Comparison of ENCODE assay signal across 1 cellular context in the genomic region with DNA sequence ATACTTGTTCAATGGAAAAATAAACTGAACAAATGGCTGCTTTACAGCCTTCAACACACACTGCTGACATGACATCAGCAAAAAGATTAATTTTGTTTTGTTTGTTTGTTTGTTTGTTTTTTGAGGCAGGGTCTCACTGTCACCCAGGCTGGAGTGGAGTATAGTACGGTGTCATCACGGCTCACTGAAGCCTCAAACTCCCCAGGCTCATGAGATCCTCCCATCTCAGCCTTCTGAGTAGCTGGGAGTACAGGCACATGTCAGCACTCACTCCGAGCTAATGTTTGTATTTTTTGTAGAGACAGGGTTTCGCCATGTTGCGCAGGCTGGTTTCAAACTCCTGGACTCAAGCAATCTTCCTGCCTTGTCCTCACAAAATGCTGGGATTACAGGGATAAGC.
TF ChIP-seq lines count a peak whose summit lies in the region.

No MANE protein-coding gene starts in this region.

TF ChIP-seq in GM23338, 12 proteins besides CTCF, POLR2A, EP300 and RAD21 (continued from another document):
- TF ChIP-seq, protein P1, sequence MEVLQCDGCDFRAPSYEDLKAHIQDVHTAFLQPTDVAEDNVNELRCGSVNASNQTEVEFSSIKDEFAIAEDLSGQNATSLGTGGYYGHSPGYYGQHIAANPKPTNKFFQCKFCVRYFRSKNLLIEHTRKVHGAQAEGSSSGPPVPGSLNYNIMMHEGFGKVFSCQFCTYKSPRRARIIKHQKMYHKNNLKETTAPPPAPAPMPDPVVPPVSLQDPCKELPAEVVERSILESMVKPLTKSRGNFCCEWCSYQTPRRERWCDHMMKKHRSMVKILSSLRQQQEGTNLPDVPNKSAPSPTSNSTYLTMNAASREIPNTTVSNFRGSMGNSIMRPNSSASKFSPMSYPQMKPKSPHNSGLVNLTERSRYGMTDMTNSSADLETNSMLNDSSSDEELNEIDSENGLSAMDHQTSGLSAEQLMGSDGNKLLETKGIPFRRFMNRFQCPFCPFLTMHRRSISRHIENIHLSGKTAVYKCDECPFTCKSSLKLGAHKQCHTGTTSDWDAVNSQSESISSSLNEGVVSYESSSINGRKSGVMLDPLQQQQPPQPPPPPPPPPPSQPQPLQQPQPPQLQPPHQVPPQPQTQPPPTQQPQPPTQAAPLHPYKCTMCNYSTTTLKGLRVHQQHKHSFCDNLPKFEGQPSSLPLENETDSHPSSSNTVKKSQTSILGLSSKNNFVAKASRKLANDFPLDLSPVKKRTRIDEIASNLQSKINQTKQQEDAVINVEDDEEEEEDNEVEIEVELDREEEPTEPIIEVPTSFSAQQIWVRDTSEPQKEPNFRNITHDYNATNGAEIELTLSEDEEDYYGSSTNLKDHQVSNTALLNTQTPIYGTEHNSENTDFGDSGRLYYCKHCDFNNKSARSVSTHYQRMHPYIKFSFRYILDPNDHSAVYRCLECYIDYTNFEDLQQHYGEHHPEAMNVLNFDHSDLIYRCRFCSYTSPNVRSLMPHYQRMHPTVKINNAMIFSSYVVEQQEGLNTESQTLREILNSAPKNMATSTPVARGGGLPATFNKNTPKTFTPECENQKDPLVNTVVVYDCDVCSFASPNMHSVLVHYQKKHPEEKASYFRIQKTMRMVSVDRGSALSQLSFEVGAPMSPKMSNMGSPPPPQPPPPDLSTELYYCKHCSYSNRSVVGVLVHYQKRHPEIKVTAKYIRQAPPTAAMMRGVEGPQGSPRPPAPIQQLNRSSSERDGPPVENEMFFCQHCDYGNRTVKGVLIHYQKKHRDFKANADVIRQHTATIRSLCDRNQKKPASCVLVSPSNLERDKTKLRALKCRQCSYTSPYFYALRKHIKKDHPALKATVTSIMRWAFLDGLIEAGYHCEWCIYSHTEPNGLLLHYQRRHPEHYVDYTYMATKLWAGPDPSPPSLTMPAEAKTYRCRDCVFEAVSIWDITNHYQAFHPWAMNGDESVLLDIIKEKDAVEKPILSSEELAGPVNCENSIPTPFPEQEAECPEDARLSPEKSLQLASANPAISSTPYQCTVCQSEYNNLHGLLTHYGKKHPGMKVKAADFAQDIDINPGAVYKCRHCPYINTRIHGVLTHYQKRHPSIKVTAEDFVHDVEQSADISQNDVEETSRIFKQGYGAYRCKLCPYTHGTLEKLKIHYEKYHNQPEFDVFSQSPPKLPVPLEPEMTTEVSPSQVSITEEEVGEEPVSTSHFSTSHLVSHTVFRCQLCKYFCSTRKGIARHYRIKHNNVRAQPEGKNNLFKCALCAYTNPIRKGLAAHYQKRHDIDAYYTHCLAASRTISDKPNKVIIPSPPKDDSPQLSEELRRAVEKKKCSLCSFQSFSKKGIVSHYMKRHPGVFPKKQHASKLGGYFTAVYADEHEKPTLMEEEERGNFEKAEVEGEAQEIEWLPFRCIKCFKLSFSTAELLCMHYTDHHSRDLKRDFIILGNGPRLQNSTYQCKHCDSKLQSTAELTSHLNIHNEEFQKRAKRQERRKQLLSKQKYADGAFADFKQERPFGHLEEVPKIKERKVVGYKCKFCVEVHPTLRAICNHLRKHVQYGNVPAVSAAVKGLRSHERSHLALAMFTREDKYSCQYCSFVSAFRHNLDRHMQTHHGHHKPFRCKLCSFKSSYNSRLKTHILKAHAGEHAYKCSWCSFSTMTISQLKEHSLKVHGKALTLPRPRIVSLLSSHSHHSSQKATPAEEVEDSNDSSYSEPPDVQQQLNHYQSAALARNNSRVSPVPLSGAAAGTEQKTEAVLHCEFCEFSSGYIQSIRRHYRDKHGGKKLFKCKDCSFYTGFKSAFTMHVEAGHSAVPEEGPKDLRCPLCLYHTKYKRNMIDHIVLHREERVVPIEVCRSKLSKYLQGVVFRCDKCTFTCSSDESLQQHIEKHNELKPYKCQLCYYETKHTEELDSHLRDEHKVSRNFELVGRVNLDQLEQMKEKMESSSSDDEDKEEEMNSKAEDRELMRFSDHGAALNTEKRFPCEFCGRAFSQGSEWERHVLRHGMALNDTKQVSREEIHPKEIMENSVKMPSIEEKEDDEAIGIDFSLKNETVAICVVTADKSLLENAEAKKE (CRISPR knock-in tag; IDR thresholded peaks at IDR 0.05): no peak
- TF ChIP-seq CREB1 (CRISPR knock-in tag; IDR thresholded peaks at IDR 0.05; ENCODE audit: low read depth) (no peak), JUNB (IDR thresholded peaks at IDR 0.05; ENCODE audit: unreplicated experiment) (no peak)
